ENCODE assay signal across 8 cellular contexts in genomic region chr17:75826561-75827290, GRCh38. TPM values are rescaled to one million over a fixed set of nuclear protein-coding genes. Genes with fewer than 3 reads are reported as not detected.
A peak's percentile ranks its signal among the peaks of the same experiment; 100 is the strongest.
DNase-seq lines count a peak whose midpoint lies in the region; ATAC-seq and TF ChIP-seq lines count a peak whose summit lies in the region.

No MANE protein-coding gene starts in this region.

- no peak overlapping the region for H2BK12ac ChIP-seq in H9 (ENCODE audit: insufficient read length, low read depth, low read length)

- H3K4ac ChIP-seq in H9 (ENCODE audit: low read depth, low read length) = no peak overlapping the region

- no peak overlapping the region for H2BK15ac ChIP-seq in H9 (ENCODE audit: low read depth, low read length)

- H4K20me1 ChIP-seq in H9 (ENCODE audit: control insufficient read depth, insufficient read depth, insufficient read length) = no peaks in the 10 kb centered on the region

- WGBS in H9 (ENCODE audit: extremely low coverage, insufficient read length, low lambda C conversion rate) = no CpG with 5 or more reads among the region's 13 CpGs

- no peak overlapping the region for H4K5ac ChIP-seq in H9 (ENCODE audit: insufficient read length, low read depth, low read length)

- no peaks in the 10 kb centered on the region for H3K9me3 ChIP-seq in H9 (ENCODE audit: control insufficient read depth, low read depth, low read length)
- H3K9me3 ChIP-seq in iPS-18a (ENCODE audit: control insufficient read depth, low read depth, low read length) = no peaks in the 10 kb centered on the region

- peaks cover 16 to 22% of the 10 kb centered on the region in 2 experiments for H3K4me1 Mint-ChIP-seq in H9
- H3K4me1 Mint-ChIP-seq in activated T-helper 17 cell treated with anti-CD3 and anti-CD28 coated beads, Interleukin-2, amount 50 U/mL, for 72 hours = peaks cover 3% of the 10 kb centered on the region
- peaks cover 27% of the 10 kb centered on the region for H3K4me1 Mint-ChIP-seq in stimulated activated memory B cell treated with anti-CD40 and anti-IgM and Interleukin-4, amounts not matched to agents 10 μg/mL and 1 μg/mL and 100 μg/mL, for 72 hours
- H3K4me1 Mint-ChIP-seq in activated T-helper 1 cell treated with anti-CD3 and anti-CD28 coated beads, Interleukin-12 subunit alpha, Interleukin-12 subunit beta, Interleukin-2, Interleukin-4 antibody, amounts not matched to agents 30 ng/mL and 10 ng/mL and 1 ng/mL, durations not matched to agents 14 hours and 24 hours and 36 hours (ENCODE audit: low read depth) = peaks cover 10% of the 10 kb centered on the region

- no peak for ATAC-seq in activated T-helper 17 cell treated with anti-CD3 and anti-CD28 coated beads, Interleukin-2, amount 50 U/mL, for 72 hours (replicated peaks)
- no peak for ATAC-seq in stimulated activated memory B cell treated with anti-CD40 and anti-IgM and Interleukin-4, amounts not matched to agents 10 μg/mL and 1 μg/mL and 100 μg/mL, for 72 hours

- no peak overlapping the region for H4K8ac ChIP-seq in H9 (replicated peaks; ENCODE audit: insufficient read length, low read depth, low read length)

- H3K14ac ChIP-seq in H9 (ENCODE audit: insufficient read depth, low read length) = no peak overlapping the region

- H3K23me2 ChIP-seq in H9 (ENCODE audit: insufficient read length, low read depth, low read length, poor library complexity, severe bottlenecking) = no peaks in the 10 kb centered on the region

- no peak overlapping the region for H2AFZ ChIP-seq in H9 (ENCODE audit: low read length)

- no peak overlapping the region for H3K9ac ChIP-seq in H9 (ENCODE audit: extremely low read depth, insufficient read length, low read length)
- peak overlapping the region; percentile 39 for H3K9ac ChIP-seq in iPS-18a (ENCODE audit: low read length)

- TF ChIP-seq CTCF in H9 (conservative IDR thresholded peaks at IDR 0.05) = no peak

- peaks cover 0 to 22% (median 22%) of the 10 kb centered on the region in 3 experiments; a peak in 6 of 7 replicates for H3K36me3 Mint-ChIP-seq in H9 (ENCODE audit: insufficient read depth in 1 of 3, low read depth in 3 of 3)
- H3K36me3 Mint-ChIP-seq in activated T-helper 17 cell treated with anti-CD3 and anti-CD28 coated beads, Interleukin-2, amount 50 U/mL, for 72 hours (ENCODE audit: low read depth) = peaks cover 53% of the 10 kb centered on the region
- peaks cover 26% of the 10 kb centered on the region for H3K36me3 Mint-ChIP-seq in stimulated activated memory B cell treated with anti-CD40 and anti-IgM and Interleukin-4, amounts not matched to agents 10 μg/mL and 1 μg/mL and 100 μg/mL, for 72 hours
- peaks cover 16% of the 10 kb centered on the region for H3K36me3 Mint-ChIP-seq in activated T-helper 1 cell treated with anti-CD3 and anti-CD28 coated beads, Interleukin-12 subunit alpha, Interleukin-12 subunit beta, Interleukin-2, Interleukin-4 antibody, amounts not matched to agents 30 ng/mL and 10 ng/mL and 1 ng/mL, durations not matched to agents 14 hours and 24 hours and 36 hours (ENCODE audit: low read depth)

- no peak overlapping the region for H3K18ac ChIP-seq in H9 (ENCODE audit: insufficient read length, low read depth, low read length)

- no peaks in the 10 kb centered on the region for H3K9me3 Mint-ChIP-seq in H9
- no peaks in the 10 kb centered on the region for H3K9me3 Mint-ChIP-seq in activated T-helper 17 cell treated with anti-CD3 and anti-CD28 coated beads, Interleukin-2, amount 50 U/mL, for 72 hours
- H3K9me3 Mint-ChIP-seq in stimulated activated memory B cell treated with anti-CD40 and anti-IgM and Interleukin-4, amounts not matched to agents 10 μg/mL and 1 μg/mL and 100 μg/mL, for 72 hours = no peaks in the 10 kb centered on the region
- H3K9me3 Mint-ChIP-seq in activated T-helper 1 cell treated with anti-CD3 and anti-CD28 coated beads, Interleukin-12 subunit alpha, Interleukin-12 subunit beta, Interleukin-2, Interleukin-4 antibody, amounts not matched to agents 30 ng/mL and 10 ng/mL and 1 ng/mL, durations not matched to agents 14 hours and 24 hours and 36 hours = no peaks in the 10 kb centered on the region

- no peak overlapping the region for H2BK120ac ChIP-seq in H9 (ENCODE audit: low read depth, low read length, poor library complexity, severe bottlenecking)

- no peak overlapping the region for H3K56ac ChIP-seq in H9 (ENCODE audit: insufficient read length, low read depth, low read length)

- no peak overlapping the region for H3K23ac ChIP-seq in H9 (ENCODE audit: insufficient read length, low read depth, low read length)

- H2BK5ac ChIP-seq in H9 (ENCODE audit: insufficient read length, low read length) = no peak overlapping the region

- H3K27ac Mint-ChIP-seq in H9 = peak overlapping the region; percentile 23 to 85 (median 78); a peak in 3 of 7 replicates
- peak overlapping the region; percentile 70 for H3K27ac Mint-ChIP-seq in activated T-helper 17 cell treated with anti-CD3 and anti-CD28 coated beads, Interleukin-2, amount 50 U/mL, for 72 hours
- peak overlapping the region; percentile 80 for H3K27ac Mint-ChIP-seq in stimulated activated memory B cell treated with anti-CD40 and anti-IgM and Interleukin-4, amounts not matched to agents 10 μg/mL and 1 μg/mL and 100 μg/mL, for 72 hours
- H3K27ac Mint-ChIP-seq in activated T-helper 1 cell treated with anti-CD3 and anti-CD28 coated beads, Interleukin-12 subunit alpha, Interleukin-12 subunit beta, Interleukin-2, Interleukin-4 antibody, amounts not matched to agents 30 ng/mL and 10 ng/mL and 1 ng/mL, durations not matched to agents 14 hours and 24 hours and 36 hours = no peak overlapping the region

- H3K27me3 ChIP-seq in H9 (ENCODE audit: insufficient read depth, low read length) (no peaks in the 10 kb centered on the region), iPS-18a (ENCODE audit: control insufficient read depth, insufficient read depth, low read length) (no peaks in the 10 kb centered on the region)

- H3K79me1 ChIP-seq in H9 (ENCODE audit: insufficient read depth, low read depth, low read length, poor library complexity, severe bottlenecking) = no peaks in the 10 kb centered on the region

- no peak overlapping the region for H3K4me3 Mint-ChIP-seq in H9
- H3K4me3 Mint-ChIP-seq in activated T-helper 17 cell treated with anti-CD3 and anti-CD28 coated beads, Interleukin-2, amount 50 U/mL, for 72 hours = no peak overlapping the region
- H3K4me3 Mint-ChIP-seq in stimulated activated memory B cell treated with anti-CD40 and anti-IgM and Interleukin-4, amounts not matched to agents 10 μg/mL and 1 μg/mL and 100 μg/mL, for 72 hours = no peak overlapping the region
- no peak overlapping the region for H3K4me3 Mint-ChIP-seq in activated T-helper 1 cell treated with anti-CD3 and anti-CD28 coated beads, Interleukin-12 subunit alpha, Interleukin-12 subunit beta, Interleukin-2, Interleukin-4 antibody, amounts not matched to agents 30 ng/mL and 10 ng/mL and 1 ng/mL, durations not matched to agents 14 hours and 24 hours and 36 hours

- H3K4me1 ChIP-seq in H9 (ENCODE audit: insufficient read depth, low read length) (no peaks in the 10 kb centered on the region; the same call in 1 of the 2 replicates), iPS-18a (ENCODE audit: control insufficient read depth, low read depth, low read length) (peaks cover 12% of the 10 kb centered on the region)

- H3K27ac ChIP-seq in H9 (ENCODE audit: insufficient read length, low read depth, low read length) = no peak overlapping the region
- H3K27ac ChIP-seq in iPS-18a (ENCODE audit: low read length) = no peak overlapping the region

- H2AK5ac ChIP-seq in H9 (ENCODE audit: insufficient read length, low read length) = no peak overlapping the region

- no peak overlapping the region for H3K4me2 ChIP-seq in H9 (ENCODE audit: insufficient read depth, insufficient read length, low read length)

- peaks cover 28% of the 10 kb centered on the region for H3K36me3 ChIP-seq in iPS-18a (ENCODE audit: control insufficient read depth, low read depth, low read length)

- DNase-seq in H9 (no peak), NCI-H1694 (lab: John Stamatoyannopoulos, UW) (no peak), NCI-H187 treated with DMSO at 0.1 percent for 48 hours (lab: John Stamatoyannopoulos, UW) (no peak)
- DNase-seq in activated T-helper 1 cell treated with anti-CD3 and anti-CD28 coated beads, Interleukin-12 subunit alpha, Interleukin-12 subunit beta, Interleukin-2, Interleukin-4 antibody, amounts not matched to agents 30 ng/mL and 10 ng/mL and 1 ng/mL, durations not matched to agents 14 hours and 24 hours and 36 hours (ENCODE audit: low spot score) = no peak
- DNase-seq in activated T-cell treated with anti-CD3 and anti-CD28 coated beads, Interleukin-2, amount 50 U/mL, for 1 hour = no peak

- no peak overlapping the region for H3K4me3 ChIP-seq in iPS-18a (ENCODE audit: low read length)

- H3T11ph ChIP-seq in H9 (ENCODE audit: low read length) = no peak overlapping the region

- no peaks in the 10 kb centered on the region for H3K79me2 ChIP-seq in H9 (ENCODE audit: insufficient read depth, low read length)

- intact Hi-C loops in activated T-helper 1 cell treated with anti-CD3 and anti-CD28 coated beads, Interleukin-12 subunit alpha, Interleukin-12 subunit beta, Interleukin-2, Interleukin-4 antibody, amounts not matched to agents 30 ng/mL and 10 ng/mL and 1 ng/mL, durations not matched to agents 14 hours and 24 hours and 36 hours (cut with micrococcal nuclease) = loop anchor here (1.0 to 5.0 kb wide), 3 partner anchors 16 to 39 kb away; partner anchors contain the start of gene WBP2

- H2BK20ac ChIP-seq in H9 (ENCODE audit: low read depth, low read length, poor library complexity, severe bottlenecking) = no peak overlapping the region

- H4K91ac ChIP-seq in H9 (ENCODE audit: insufficient read length, low read depth, low read length) = no peak overlapping the region

- no peaks in the 10 kb centered on the region for H3K27me3 Mint-ChIP-seq in H9 (ENCODE audit: low read depth)
- H3K27me3 Mint-ChIP-seq in activated T-helper 17 cell treated with anti-CD3 and anti-CD28 coated beads, Interleukin-2, amount 50 U/mL, for 72 hours = no peaks in the 10 kb centered on the region
- no peaks in the 10 kb centered on the region for H3K27me3 Mint-ChIP-seq in stimulated activated memory B cell treated with anti-CD40 and anti-IgM and Interleukin-4, amounts not matched to agents 10 μg/mL and 1 μg/mL and 100 μg/mL, for 72 hours
- H3K27me3 Mint-ChIP-seq in activated T-helper 1 cell treated with anti-CD3 and anti-CD28 coated beads, Interleukin-12 subunit alpha, Interleukin-12 subunit beta, Interleukin-2, Interleukin-4 antibody, amounts not matched to agents 30 ng/mL and 10 ng/mL and 1 ng/mL, durations not matched to agents 14 hours and 24 hours and 36 hours (ENCODE audit: insufficient read depth) = no peaks in the 10 kb centered on the region

RNA-seq across cellular contexts. Expression of gene UNC13D, which starts 17.5 kb away (rescaled TPM):
- total RNA-seq in H9 (2021) = 6.3 and 6.8 TPM in 2 replicates
- total RNA-seq in activated T-helper 17 cell treated with anti-CD3 and anti-CD28 coated beads, Interleukin-2, amount 50 U/mL, for 72 hours = 100 to 1,000 TPM; 153 to 160 TPM
- 185 and 186 TPM in 2 replicates for total RNA-seq in activated T-helper 1 cell treated with anti-CD3 and anti-CD28 coated beads, Interleukin-12 subunit alpha, Interleukin-12 subunit beta, Interleukin-2, Interleukin-4 antibody, amounts not matched to agents 30 ng/mL and 10 ng/mL and 1 ng/mL, durations not matched to agents 14 hours and 24 hours and 36 hours

RNA-seq across cellular contexts. Expression of gene WBP2, which starts 28.4 kb away (rescaled TPM):
- total RNA-seq in H9 (2021) = 59.2 and 63.2 TPM in 2 replicates
- 100 to 1,000 TPM in 1 of 2 donors, 10 to 100 TPM in 1; 67.4 to 127 TPM for total RNA-seq in activated T-helper 17 cell treated with anti-CD3 and anti-CD28 coated beads, Interleukin-2, amount 50 U/mL, for 72 hours
- total RNA-seq in activated T-helper 1 cell treated with anti-CD3 and anti-CD28 coated beads, Interleukin-12 subunit alpha, Interleukin-12 subunit beta, Interleukin-2, Interleukin-4 antibody, amounts not matched to agents 30 ng/mL and 10 ng/mL and 1 ng/mL, durations not matched to agents 14 hours and 24 hours and 36 hours = 68.8 and 74.4 TPM in 2 replicates

RNA-seq across cellular contexts. Expression of gene UNK, which starts 42.1 kb away (rescaled TPM):
- 35.6 and 36.4 TPM in 2 replicates for total RNA-seq in H9 (2021)
- 10 to 100 TPM; 19.0 to 22.1 TPM for total RNA-seq in activated T-helper 17 cell treated with anti-CD3 and anti-CD28 coated beads, Interleukin-2, amount 50 U/mL, for 72 hours
- 26.0 and 26.9 TPM in 2 replicates for total RNA-seq in activated T-helper 1 cell treated with anti-CD3 and anti-CD28 coated beads, Interleukin-12 subunit alpha, Interleukin-12 subunit beta, Interleukin-2, Interleukin-4 antibody, amounts not matched to agents 30 ng/mL and 10 ng/mL and 1 ng/mL, durations not matched to agents 14 hours and 24 hours and 36 hours

RNA-seq across cellular contexts. Expression of gene TRIM47, which starts 51.7 kb away (rescaled TPM):
- 5.5 and 6.9 TPM in 2 replicates for total RNA-seq in H9 (2021)
- 10 to 100 TPM; 11.0 to 32.4 TPM for total RNA-seq in activated T-helper 17 cell treated with anti-CD3 and anti-CD28 coated beads, Interleukin-2, amount 50 U/mL, for 72 hours
- 30.5 and 32.7 TPM in 2 replicates for total RNA-seq in activated T-helper 1 cell treated with anti-CD3 and anti-CD28 coated beads, Interleukin-12 subunit alpha, Interleukin-12 subunit beta, Interleukin-2, Interleukin-4 antibody, amounts not matched to agents 30 ng/mL and 10 ng/mL and 1 ng/mL, durations not matched to agents 14 hours and 24 hours and 36 hours

Comparison
In these comparisons a context has a peak if more than half of its experiments do, and no peak if none do; other contexts are left out.
1. RNA of gene UNC13D, which starts 17.5 kb away (total RNA-seq): 185 to 186 TPM in activated T-helper 1 cell treated with anti-CD3 and anti-CD28 coated beads, Interleukin-12 subunit alpha, Interleukin-12 subunit beta, Interleukin-2, Interleukin-4 antibody, amounts not matched to agents 30 ng/mL and 10 ng/mL and 1 ng/mL, durations not matched to agents 14 hours and 24 hours and 36 hours and 153 to 160 TPM in activated T-helper 17 cell treated with anti-CD3 and anti-CD28 coated beads, Interleukin-2, amount 50 U/mL, for 72 hours; 6.3 to 6.8 TPM in H9; every median in the first group is over 10 times any median in the second.